8 cellular contexts compared by ENCODE assay signal in genomic region chr5:90932052-90932699, GRCh38.
A peak's percentile ranks its signal among the peaks of the same experiment; 100 is the strongest.
DNase-seq lines count a peak whose midpoint lies in the region; ATAC-seq and TF ChIP-seq lines count a peak whose summit lies in the region.

No MANE protein-coding gene starts in this region.

- no peaks in the 10 kb centered on the region for H3K27me3 ChIP-seq in GM06990 (replicated peaks; ENCODE audit: control insufficient read depth, insufficient read depth, low read length)
- H3K27me3 ChIP-seq in SJCRH30: no peaks in the 10 kb centered on the region
- no peaks in the 10 kb centered on the region for H3K27me3 ChIP-seq in lower lobe of right lung (ENCODE audit: low read depth)
- no peaks in the 10 kb centered on the region for H3K27me3 ChIP-seq in testis

- no peak overlapping the region for H3K4me3 ChIP-seq in GM06990 (replicated peaks; ENCODE audit: low read depth, low read length)
- no peak overlapping the region for H3K4me3 ChIP-seq in SJCRH30
- H3K4me3 ChIP-seq in lower lobe of right lung: no peak overlapping the region
- H3K4me3 ChIP-seq in testis: no peak overlapping the region

- TF ChIP-seq POLR2A in testis (IDR thresholded peaks at IDR 0.05): no peak

- ATAC-seq in HG03378 (IDR thresholded peaks at IDR 0.05; ENCODE audit: unreplicated experiment) (peak; percentile 63), lower lobe of right lung (peak; percentile 75 to 91), GM21381 (IDR thresholded peaks at IDR 0.05; ENCODE audit: unreplicated experiment) (no peak)

- no peak overlapping the region for H3K27ac ChIP-seq in SJCRH30
- H3K27ac ChIP-seq in lower lobe of right lung: no peak overlapping the region
- H3K27ac ChIP-seq in testis: no peak overlapping the region

- WGBS in testis, 2 donors: 11 to 13% methylated on average over 4 of the region's 4 CpGs

- TF ChIP-seq CTCF in AG09319 (IDR thresholded peaks at IDR 0.05; ENCODE audit: low read depth, low read length) (peak; percentile 81), GM06990 (IDR thresholded peaks at IDR 0.05; ENCODE audit: insufficient read depth, low read length, poor library complexity, severe bottlenecking) (peak; percentile 82), lower lobe of right lung (IDR thresholded peaks at IDR 0.05) (peak; percentile 75), testis (IDR thresholded peaks at IDR 0.05) (peak; percentile 32 to 76 (median 71))

- H3K9me3 ChIP-seq in SJCRH30 (replicated peaks) (0 out of 2 replicates have a peak, but pooled peaks cover 3% of the 10 kb centered on the region), lower lobe of right lung (no peaks in the 10 kb centered on the region), testis (no peaks in the 10 kb centered on the region)

- H3K4me1 ChIP-seq in SJCRH30 (no peaks in the 10 kb centered on the region), lower lobe of right lung (peaks cover 7% of the 10 kb centered on the region), testis (no peaks in the 10 kb centered on the region)

- DNase-seq in AG09319 (ENCODE audit: extremely low read depth, low read depth) (peak; percentile 27), GM06990 (ENCODE audit: extremely low read depth, insufficient read length) (no peak), SJCRH30 (peak; percentile 48 to 78), dermis blood vessel endothelial cell (peak; percentile 91), lower lobe of right lung (no peak), testis (peak; percentile 61)

- intact Hi-C loops in lower lobe of right lung (cut with DNase I): loop anchor here (5.0 to 10.0 kb wide), 3 partner anchors 153 to 485 kb away; partner anchors contain the start of gene ARRDC3
- intact Hi-C loops in testis (cut with DNase I; ENCODE audit: low total_unique reads): loop anchor here (10.0 kb wide), 1 partner anchor 163 kb away; no protein-coding TSS in a partner anchor

- H3K36me3 ChIP-seq in GM06990 (ENCODE audit: control insufficient read depth, insufficient read depth, low read length) (no peaks in the 10 kb centered on the region), SJCRH30 (no peaks in the 10 kb centered on the region), lower lobe of right lung (no peaks in the 10 kb centered on the region), testis (ENCODE audit: low read depth, missing control alignments) (no peaks in the 10 kb centered on the region)

Comparison
In these comparisons a context has a peak if more than half of its experiments do, and no peak if none do; other contexts are left out.
1. DNase-seq: peak in AG09319 (single experiment), SJCRH30 (2 of 2), dermis blood vessel endothelial cell (single experiment) and testis (single experiment); none in GM06990 (single experiment) and lower lobe of right lung (single experiment).
2. Peak in every context shown above with its lines, with median percentiles within 50 percentile points of each other: CTCF ChIP-seq.